In the genomic region with DNA sequence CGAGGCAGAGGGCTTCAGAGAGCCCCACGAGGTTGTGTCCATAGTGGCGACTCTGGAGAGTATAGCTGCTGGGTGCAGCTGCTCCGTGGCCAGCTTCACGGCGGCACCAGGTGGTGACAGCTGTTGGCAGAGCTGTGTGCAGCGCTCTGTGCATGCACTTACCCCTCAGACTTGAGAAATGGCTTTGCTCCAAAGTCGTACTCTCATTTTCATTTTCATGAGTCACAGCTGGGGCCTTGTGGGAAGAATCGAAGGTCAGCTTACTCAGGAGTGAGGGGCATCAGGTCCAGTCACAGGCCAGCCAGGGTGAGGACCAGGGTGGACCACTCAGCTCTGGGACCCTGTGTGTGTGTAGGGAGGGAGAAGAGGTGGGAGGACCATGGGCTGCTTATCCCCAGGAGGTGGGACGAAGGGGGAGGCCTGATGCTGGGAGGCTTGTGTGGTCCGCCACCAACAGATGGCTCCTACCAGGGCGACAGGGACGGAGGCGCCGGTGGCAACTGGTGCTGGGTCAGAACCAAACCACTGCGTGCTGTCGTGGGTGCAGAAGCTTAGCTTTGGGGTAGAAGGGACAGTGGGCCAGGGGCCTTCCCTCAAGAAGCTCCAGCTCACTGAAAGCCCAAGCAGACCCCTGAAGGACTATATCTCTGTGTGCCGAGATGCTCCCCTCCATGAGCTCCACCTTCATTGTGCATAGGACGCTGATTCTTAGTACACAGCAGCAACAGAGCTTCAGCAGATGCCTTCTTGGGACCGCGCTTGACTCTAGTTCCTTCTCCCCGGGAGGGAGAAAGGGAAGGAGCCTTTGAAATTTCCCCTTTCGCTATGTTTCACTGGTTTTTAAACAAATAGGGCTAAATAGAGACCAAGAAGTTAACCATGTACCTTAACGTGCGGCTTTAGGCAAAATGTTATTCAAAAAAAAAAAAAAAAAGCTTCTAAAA, we compare ENCODE assay signal across 8 cellular contexts.
DNase-seq lines count a peak whose midpoint lies in the region; ATAC-seq and TF ChIP-seq lines count a peak whose summit lies in the region.

No MANE protein-coding gene starts in this region.

- no peaks in the 10 kb centered on the region for H3K36me3 Mint-ChIP-seq in endothelial cell (ENCODE audit: low read depth, unreplicated experiment)

- H3K4me1 Mint-ChIP-seq in endothelial cell (ENCODE audit: unreplicated experiment), result no peaks in the 10 kb centered on the region

- TF ChIP-seq CTCF in cardiac fibroblast (IDR thresholded peaks at IDR 0.05; ENCODE audit: low read depth, low read length) (no peak), endothelial cell (IDR thresholded peaks at IDR 0.05; ENCODE audit: unreplicated experiment) (no peak)

- no peak overlapping the region for H3K27ac Mint-ChIP-seq in endothelial cell (ENCODE audit: unreplicated experiment)

- DNase-seq in cardiac fibroblast (ENCODE audit: low read depth in 2 of 2) (peak; percentile 1 to 50), retina (peak; percentile 52), endothelial cell (ENCODE audit: low spot score) (no peak), SKM-1 treated with dmso at 0.1 percent for 144 hours (lab: John Stamatoyannopoulos, UW; ENCODE audit: unreplicated experiment) (no peak), HuH-7 (ENCODE audit: low spot score) (no peak)

- H3K4me3 Mint-ChIP-seq in endothelial cell (ENCODE audit: unreplicated experiment), result no peak overlapping the region

- H3K9me3 Mint-ChIP-seq in endothelial cell (ENCODE audit: unreplicated experiment), result no peaks in the 10 kb centered on the region

- no peaks in the 10 kb centered on the region for H3K27me3 Mint-ChIP-seq in endothelial cell (ENCODE audit: unreplicated experiment)

- no peak overlapping the region for H3K4me3 ChIP-seq in cardiac fibroblast (replicated peaks in 1 of 2; ENCODE audit: low read depth in 2 of 2, low read length in 2 of 2)

- peak; percentile 35 for TF ChIP-seq POLR2A in GM15510 (IDR thresholded peaks at IDR 0.05; ENCODE audit: borderline replicate concordance, extremely low read depth, insufficient read length)

- ATAC-seq in GM21367 (IDR thresholded peaks at IDR 0.05; ENCODE audit: unreplicated experiment) (peak; percentile 58), HG03520 (IDR thresholded peaks at IDR 0.05; ENCODE audit: unreplicated experiment) (peak; percentile 57)

Comparison
In these comparisons a context has a peak if more than half of its experiments do, and no peak if none do; other contexts are left out.
1. DNase-seq: peak in cardiac fibroblast (2 of 2) and retina (single experiment); none in endothelial cell (single experiment), SKM-1 treated with dmso at 0.1 percent for 144 hours (single experiment) and HuH-7 (single experiment).